19 cellular contexts compared by ENCODE assay signal in genomic region chr2:171729952-171730317, GRCh38. TPM values are rescaled to one million over a fixed set of nuclear protein-coding genes. Genes with fewer than 3 reads are reported as not detected.
DNase-seq lines count a peak whose midpoint lies in the region; ATAC-seq, FAIRE-seq and TF ChIP-seq lines count a peak whose summit lies in the region.
"Had no signal": no experiment of that assay in that cellular context is flagged by ENCODE, and none has a peak within 500 bp of the region (broad histone marks: within the 10 kb centered on the region; RNA-seq: fewer than 3 reads in every experiment).

No MANE protein-coding gene starts in this region.

- H3K9me3 ChIP-seq in astrocyte (ENCODE audit: insufficient read depth, low read depth, low read length) (no peaks in the 10 kb centered on the region), HepG2 (ENCODE audit: low read length) (no peaks in the 10 kb centered on the region), lower lobe of right lung (no peaks in the 10 kb centered on the region), WERI-Rb-1 (ENCODE audit: severe bottlenecking) (no peaks in the 10 kb centered on the region)
- H3K9me3 ChIP-seq: BLaER1, Caco-2 had no signal

- peaks cover 14% of the 10 kb centered on the region for H3K36me3 Mint-ChIP-seq in astrocyte (ENCODE audit: low read depth, unreplicated experiment)

- BruUV-seq in HepG2 (replicated peaks; lab: Mats Ljungman, UMichigan): no TSS peak

- no peak overlapping the region for H3K9ac ChIP-seq in astrocyte (ENCODE audit: low read length)
- no peak overlapping the region; the same call in 1 of the 2 replicates for H3K9ac ChIP-seq in HepG2 (ENCODE audit: insufficient read depth, low read depth, low read length)
- H3K9ac ChIP-seq: BLaER1 had no signal

- peak; percentile 43 for FAIRE-seq in astrocyte (lab: Jason Lieb, UNC)
- FAIRE-seq in HepG2 (lab: Jason Lieb, UNC): no peak
- FAIRE-seq: A204.1 had no signal

- intact Hi-C loops in HepG2 (cut with micrococcal nuclease; ENCODE audit: unreplicated experiment): loop anchor here (5.0 to 10.0 kb wide), 2 partner anchors 55 to 77 kb away; no protein-coding TSS in a partner anchor
- intact Hi-C loops in lower lobe of right lung (cut with DNase I): no loop called here

- H3K27me3 Mint-ChIP-seq in astrocyte (ENCODE audit: low read depth, unreplicated experiment): no peaks in the 10 kb centered on the region
- H3K27me3 Mint-ChIP-seq: B cell; CD4-positive, CD25-positive, alpha-beta regulatory T cell had no signal

- H3K4me2 ChIP-seq in astrocyte (ENCODE audit: low read length) (no peak overlapping the region), HepG2 (ENCODE audit: low read depth, low read length) (no peak overlapping the region)
- H3K4me2 ChIP-seq: BLaER1, GM23338 had no signal

- H3K4me1 ChIP-seq in astrocyte (ENCODE audit: insufficient read depth, low read length): no peaks in the 10 kb centered on the region
- H3K4me1 ChIP-seq in HepG2 (ENCODE audit: insufficient read depth, low read length): peaks cover 36% of the 10 kb centered on the region
- no peaks in the 10 kb centered on the region for H3K4me1 ChIP-seq in lower lobe of right lung
- H3K4me1 ChIP-seq: BLaER1, Caco-2 had no signal

- H3K79me2 ChIP-seq in astrocyte (ENCODE audit: insufficient read depth, low read length) (no peaks in the 10 kb centered on the region), HepG2 (ENCODE audit: insufficient read depth, low read length) (no peaks in the 10 kb centered on the region)

- no peak overlapping the region for H3K4me3 Mint-ChIP-seq in astrocyte (ENCODE audit: unreplicated experiment)
- H3K4me3 Mint-ChIP-seq: B cell; CD4-positive, CD25-positive, alpha-beta regulatory T cell; CD8-positive, alpha-beta T cell; GM23338; H9 had no signal

- TF ChIP-seq POLR2A in HepG2 (IDR thresholded peaks at IDR 0.05; ENCODE audit: insufficient read depth in 1 of 2, low read depth in 2 of 2, low read length in 2 of 2): no peak

- H3K27me3 ChIP-seq in astrocyte (ENCODE audit: insufficient read depth, low read length) (no peaks in the 10 kb centered on the region), HepG2 (ENCODE audit: control insufficient read depth in 1 of 2, insufficient read depth in 2 of 2, low read length in 2 of 2) (no peaks in the 10 kb centered on the region), lower lobe of right lung (ENCODE audit: low read depth) (no peaks in the 10 kb centered on the region), WERI-Rb-1 (ENCODE audit: insufficient read depth, low read depth, severe bottlenecking) (no peaks in the 10 kb centered on the region)
- H3K27me3 ChIP-seq: BLaER1 had no signal

- ATAC-seq in HepG2: no peak
- ATAC-seq in lower lobe of right lung: peak; percentile 23 to 43
- no peak for ATAC-seq in HG02852 (IDR thresholded peaks at IDR 0.05; ENCODE audit: unreplicated experiment)
- ATAC-seq: CD8-positive, alpha-beta T cell; GM23338; HCT116 had no signal

- in situ Hi-C loops in HepG2 (cut with HindIII; ENCODE audit: extremely low pct_ligation_motif_present, low pct_unique_long_range_greater_than_20kb): no loop called here

- H4K20me1 ChIP-seq in astrocyte (ENCODE audit: insufficient read depth, low read length) (no peaks in the 10 kb centered on the region), HepG2 (ENCODE audit: insufficient read depth, low read length) (no peaks in the 10 kb centered on the region)
- H4K20me1 ChIP-seq: BLaER1 had no signal

- H3K27ac ChIP-seq in astrocyte (ENCODE audit: low read depth, low read length) (no peak overlapping the region), HepG2 (ENCODE audit: extremely low read length, insufficient read depth, low read length) (peak overlapping the region; percentile 65), lower lobe of right lung (no peak overlapping the region), WERI-Rb-1 (no peak overlapping the region)
- H3K27ac ChIP-seq: 22Rv1, BLaER1, C4-2B had no signal

- no peaks in the 10 kb centered on the region for H3K9me3 Mint-ChIP-seq in astrocyte (ENCODE audit: unreplicated experiment)
- H3K9me3 Mint-ChIP-seq: CD8-positive, alpha-beta T cell; GM23338; H9 had no signal

- H2AFZ ChIP-seq in astrocyte (ENCODE audit: low read depth, low read length) (no peak overlapping the region), HepG2 (ENCODE audit: low read length) (no peak overlapping the region)
- H2AFZ ChIP-seq: GM23338 had no signal

- TF ChIP-seq EP300 in HepG2 (IDR thresholded peaks at IDR 0.05; ENCODE audit: low read depth in 2 of 2, low read length in 2 of 2) (no peak), HepG2 (CRISPR knock-in tag; IDR thresholded peaks at IDR 0.05; ENCODE audit: borderline replicate concordance) (no peak)

- 53% methylated on average over 3 of the region's 3 CpGs for WGBS in HepG2 (ENCODE audit: low lambda C conversion rate)

- TF ChIP-seq CTCF in astrocyte (IDR thresholded peaks at IDR 0.05; ENCODE audit: insufficient read depth, low read depth, low read length) (no peak), HepG2 (CRISPR knock-in tag; IDR thresholded peaks at IDR 0.05) (no peak), lower lobe of right lung (IDR thresholded peaks at IDR 0.05) (no peak), WERI-Rb-1 (IDR thresholded peaks at IDR 0.05; ENCODE audit: low read depth, low read length) (no peak)

- no peak overlapping the region for H3K27ac Mint-ChIP-seq in astrocyte (ENCODE audit: unreplicated experiment)
- H3K27ac Mint-ChIP-seq: B cell; CD8-positive, alpha-beta T cell; GM23338; H9 had no signal

- H3K36me3 ChIP-seq in astrocyte (ENCODE audit: insufficient read depth, low read length): peaks cover 56% of the 10 kb centered on the region
- peaks cover 3 to 60% of the 10 kb centered on the region in 2 experiments for H3K36me3 ChIP-seq in HepG2 (replicated peaks in 1 of 2; ENCODE audit: control insufficient read depth in 1 of 2, insufficient read depth in 2 of 2, low read length in 2 of 2)
- H3K36me3 ChIP-seq in lower lobe of right lung: peaks cover 84% of the 10 kb centered on the region
- H3K36me3 ChIP-seq in WERI-Rb-1: peaks cover 57% of the 10 kb centered on the region

- CTCF ChIA-PET in HepG2 (lab: Yijun Ruan, JAX; ENCODE audit: low intra/inter-chr PET ratio, low total read pairs): no interaction called here

- TF ChIP-seq RAD21 in HepG2 (CRISPR knock-in tag; IDR thresholded peaks at IDR 0.05): no peak

- DNase-seq in astrocyte (ENCODE audit: low read depth) (no peak), HepG2 (ENCODE audit: low spot score) (no peak), lower lobe of right lung (no peak), WERI-Rb-1 (no peak)
- DNase-seq in stimulated activated CD8-positive, alpha-beta memory T cell treated with anti-CD3 and anti-CD28 coated beads, Interleukin-4, amount 100 ng/mL, for 48 hours: no peak
- DNase-seq: Caco-2; CD4-positive, CD25-positive, alpha-beta regulatory T cell; CD8-positive, alpha-beta T cell; DMS153; DND-41; H9 had no signal

- POLR2A ChIA-PET in HepG2 (lab: Yijun Ruan, JAX): interaction anchor here (1.8 kb wide), 1 partner anchor 373 kb away, joined by 8 read pairs; the partner anchor contains the start of gene DLX2

- peaks cover 7% of the 10 kb centered on the region for H3K4me1 Mint-ChIP-seq in astrocyte (ENCODE audit: low read depth, unreplicated experiment)
- H3K4me1 Mint-ChIP-seq: B cell, GM23338, H9 had no signal

- no peak overlapping the region for H3K4me3 ChIP-seq in astrocyte (ENCODE audit: insufficient read depth, low read depth, low read length)
- no peak overlapping the region for H3K4me3 ChIP-seq in HepG2 (replicated peaks in 1 of 3; ENCODE audit: insufficient read depth in 1 of 3, low read depth in 2 of 3, low read length in 3 of 3)
- H3K4me3 ChIP-seq in lower lobe of right lung: no peak overlapping the region
- H3K4me3 ChIP-seq in WERI-Rb-1 (ENCODE audit: low read depth, low read length): no peak overlapping the region
- H3K4me3 ChIP-seq: BLaER1, GM23338 had no signal

TF ChIP-seq in HepG2, 621 proteins besides CTCF, POLR2A, EP300 and RAD21 (continues in another document):
- no peak for TF ChIP-seq HNRNPK (IDR thresholded peaks at IDR 0.05; ENCODE audit: low read depth, low read length, poor library complexity, severe bottlenecking)
- no peak for TF ChIP-seq ETV6 (CRISPR knock-in tag; conservative IDR thresholded peaks at IDR 0.05)
- TF ChIP-seq NCOA2 (CRISPR knock-in tag; IDR thresholded peaks at IDR 0.05): no peak
- no peak for TF ChIP-seq THAP8 (CRISPR knock-in tag; IDR thresholded peaks at IDR 0.05; ENCODE audit: borderline replicate concordance)
- no peak for TF ChIP-seq CENPX (CRISPR knock-in tag; IDR thresholded peaks at IDR 0.05)
- no peak for TF ChIP-seq ZNF460 (CRISPR knock-in tag; IDR thresholded peaks at IDR 0.05; ENCODE audit: borderline replicate concordance)
- TF ChIP-seq ZSCAN30 (CRISPR knock-in tag; IDR thresholded peaks at IDR 0.05): no peak

RNA-seq across cellular contexts. Expression of gene DYNC1I2, which starts 42.7 kb away (rescaled TPM):
- total RNA-seq in astrocyte (117 and 121 TPM in 2 replicates), HepG2 (2016; rRNA removed; fragmentation: Illumina TruSeq; extraction: Trizol) (84.0 and 125 TPM in 2 replicates), lower lobe of right lung (77.2 TPM)
- 11.5 and 11.7 TPM in 2 replicates for total RNA-seq in HepG2 (2016; cell fraction: cytosol; rRNA removed; fragmentation: Illumina TruSeq; extraction: Trizol; ENCODE audit: low read depth)
- total RNA-seq in HepG2 (2016; cell fraction: insoluble cytoplasmic fraction; rRNA removed; fragmentation: Illumina TruSeq; extraction: Trizol): 85.6 and 121 TPM in 2 replicates
- 21.7 and 28.3 TPM in 2 replicates for total RNA-seq in HepG2 (2016; cell fraction: membrane; rRNA removed; fragmentation: Illumina TruSeq; extraction: Trizol)
- total RNA-seq in HepG2 (2016; cell fraction: nucleus; rRNA removed; fragmentation: Illumina TruSeq; extraction: Trizol): 89.5 and 91.4 TPM in 2 replicates
- 77.9 and 99.8 TPM in 2 replicates for polyA plus RNA-seq in HepG2 (2011; rRNA removed)
- 50.4 and 75.4 TPM in 2 replicates for polyA plus RNA-seq in HepG2 (2011; cell fraction: cytosol; rRNA removed)
- 21.3 and 34.2 TPM in 2 replicates for polyA plus RNA-seq in HepG2 (2011; cell fraction: nucleus; rRNA removed)
- 64.1 and 76.2 TPM in 2 replicates for polyA plus RNA-seq in HepG2 (2012)
- polyA plus RNA-seq in HepG2 (2016; cell fraction: cytosol; fragmentation: Illumina TruSeq; extraction: Trizol; ENCODE audit: low read depth): 6.5 and 8.0 TPM in 2 replicates
- 112 and 119 TPM in 2 replicates for polyA plus RNA-seq in HepG2 (2016; cell fraction: insoluble cytoplasmic fraction; fragmentation: Illumina TruSeq; extraction: Trizol; ENCODE audit: low read depth)
- 15.2 and 17.9 TPM in 2 replicates for polyA plus RNA-seq in HepG2 (2016; cell fraction: membrane; fragmentation: Illumina TruSeq; extraction: Trizol; ENCODE audit: low read depth)
- 40.3 and 45.3 TPM in 2 replicates for polyA plus RNA-seq in HepG2 (2016; cell fraction: nucleus; fragmentation: Illumina TruSeq; extraction: Trizol; ENCODE audit: insufficient read depth, low read depth)
- polyA minus RNA-seq in HepG2 (2011; rRNA and poly(A)+ RNA removed; ENCODE audit: low replicate concordance): 29.3 and 70.3 TPM in 2 replicates
- 43.5 and 46.1 TPM in 2 replicates for polyA minus RNA-seq in HepG2 (2011; cell fraction: cytosol; rRNA and poly(A)+ RNA removed)
- polyA minus RNA-seq in HepG2 (2011; cell fraction: nucleus; rRNA and poly(A)+ RNA removed): 204 and 233 TPM in 2 replicates

Comparison
In these comparisons a context has a peak if more than half of its experiments do, and no peak if none do; other contexts are left out.
1. ATAC-seq: peak in lower lobe of right lung (2 of 2); none in HepG2 (single experiment) and HG02852 (single experiment).